ENCODE assay signal across 33 cellular contexts in the genomic region with DNA sequence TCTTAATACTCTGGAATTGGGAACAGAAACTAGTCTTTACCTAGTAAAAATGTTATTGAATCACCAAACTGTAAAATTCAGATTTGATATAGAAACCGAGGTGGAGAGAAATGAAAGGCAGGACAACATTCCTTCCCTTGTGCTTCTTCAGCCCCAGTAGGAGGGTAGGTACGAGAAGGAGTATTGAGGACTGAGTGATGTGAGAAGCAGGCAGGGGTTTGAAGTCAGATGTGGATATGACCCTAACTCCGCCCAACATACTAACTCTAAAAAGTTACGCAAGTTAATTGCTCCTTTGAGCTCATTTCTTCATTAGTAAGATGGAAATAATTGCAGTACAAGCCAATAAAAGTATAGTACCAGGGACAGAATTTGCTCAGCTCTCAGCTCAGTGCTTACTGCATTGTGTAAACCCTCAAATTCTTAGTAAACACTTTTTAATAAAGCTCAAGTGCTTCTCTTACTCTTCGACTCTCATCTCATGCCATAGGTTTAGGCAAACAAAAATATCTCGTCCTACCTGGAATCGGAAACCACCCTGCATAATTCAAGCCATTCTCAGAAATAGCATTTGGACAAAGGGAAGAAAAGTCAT.
"Had no signal": no experiment of that assay in that cellular context is flagged by ENCODE, and none has a peak within 500 bp of the region (broad histone marks: within the 10 kb centered on the region; RNA-seq: fewer than 3 reads in every experiment).

No MANE protein-coding gene starts in this region.

- H3K36me3 ChIP-seq: adrenal gland, cardiac muscle cell, colonic mucosa, gastrocnemius medialis, spleen, thoracic aorta, uterus, WERI-Rb-1 had no signal

- H3K27me3 ChIP-seq: adrenal gland, body of pancreas, cardiac muscle cell, colonic mucosa, gastrocnemius medialis, spleen, uterus had no signal

- H3K4me3 ChIP-seq: adrenal gland, body of pancreas, cardiac muscle cell, colonic mucosa, gastrocnemius medialis, psoas muscle, spleen, thoracic aorta, uterus had no signal

- H3K4me1 ChIP-seq: adrenal gland, body of pancreas, colonic mucosa, gastrocnemius medialis, parathyroid adenoma, psoas muscle, spleen, uterus had no signal

- ATAC-seq: body of pancreas; gastrocnemius medialis; left cardiac atrium; naive thymus-derived CD4-positive, alpha-beta T cell; psoas muscle; stimulated activated naive CD8-positive, alpha-beta T cell treated with anti-CD3 and anti-CD28 coated beads, Interleukin-15, Interleukin-2, amounts not matched to agents 100 U/mL and 50 U/mL, for 24 hours had no signal

- H3K9me3 ChIP-seq: adrenal gland, body of pancreas, colonic mucosa, gastrocnemius medialis, psoas muscle, spleen, thoracic aorta, uterus had no signal

- H3K27ac ChIP-seq: adrenal gland, body of pancreas, cardiac muscle cell, colonic mucosa, epithelial cell of prostate, gastrocnemius medialis, parathyroid adenoma, psoas muscle, spleen, thoracic aorta, uterus, WERI-Rb-1 had no signal

- DNase-seq: activated CD4-positive, alpha-beta memory T cell treated with anti-CD3 and anti-CD28 coated beads for 36 hours; activated CD4-positive, alpha-beta T cell treated with anti-CD3 and anti-CD28 coated beads, Interleukin-2, amount 10 ng/mL, durations not matched to agents 24 days and 14 days; activated CD4-positive, CD25-positive, alpha-beta regulatory T cell treated with anti-CD3 and anti-CD28 coated beads, Interleukin-2, amount 50 U/mL, for 72 hours; activated CD8-positive, alpha-beta memory T cell treated with anti-CD3 and anti-CD28 coated beads, Interleukin-2, amount 50 U/mL, for 4 hours; activated effector memory CD4-positive, alpha-beta T cell treated with anti-CD3 and anti-CD28 coated beads, Interleukin-2, amount 50 U/mL, for 16 hours; activated naive CD4-positive, alpha-beta T cell treated with anti-CD3 and anti-CD28 coated beads for 36 hours; activated naive CD8-positive, alpha-beta T cell treated with anti-CD3 and anti-CD28 coated beads for 36 hours; activated T-cell treated with anti-CD3 and anti-CD28 coated beads, Interleukin-2, amount 50 U/mL, for 1 hour; adrenal gland; aorta; body of pancreas; cerebellar nuclear complex; colonic mucosa; effector CD8-positive, alpha-beta T cell; gastrocnemius medialis; glutamatergic neuron; islet precursor cell; left cardiac atrium; midbrain; naive thymus-derived CD4-positive, alpha-beta T cell; occipital lobe; psoas muscle; spleen; stimulated activated CD4-positive, alpha-beta T cell treated with anti-CD3 and anti-CD28 coated beads, Interleukin-2, amount 100 ng/mL, for 48 hours; stimulated activated naive CD8-positive, alpha-beta T cell treated with anti-CD3 and anti-CD28 coated beads, Interleukin-15, Interleukin-2, amounts not matched to agents 100 U/mL and 50 U/mL, for 24 hours; T1000; trophoblast cell; uterus; WERI-Rb-1 had no signal
